38 cellular contexts compared by ENCODE assay signal in genomic region chr6:151882206-151882605, GRCh38.
"Had no signal": no experiment of that assay in that cellular context is flagged by ENCODE, and none has a peak within 500 bp of the region (broad histone marks: within the 10 kb centered on the region; RNA-seq: fewer than 3 reads in every experiment).

No MANE protein-coding gene starts in this region.

- H3K27me3 Mint-ChIP-seq: activated CD4-positive, alpha-beta memory T cell treated with anti-CD3 and anti-CD28 coated beads, Interleukin-2, amount 10 ng/mL, durations not matched to agents 7 days and 5 days; activated CD4-positive, alpha-beta T cell treated with anti-CD3 and anti-CD28 coated beads for 36 hours; activated CD4-positive, alpha-beta T cell treated with anti-CD3 and anti-CD28 coated beads, Interleukin-2, amount 10 ng/mL, durations not matched to agents 7 days and 5 days; activated CD8-positive, alpha-beta memory T cell treated with anti-CD3 and anti-CD28 coated beads, Interleukin-2, amount 10 ng/mL, durations not matched to agents 7 days and 5 days; activated naive CD8-positive, alpha-beta T cell treated with anti-CD3 and anti-CD28 coated beads for 36 hours had no signal

- DNase-seq: activated CD4-positive, alpha-beta memory T cell treated with anti-CD3 and anti-CD28 coated beads, Interleukin-2, amount 10 ng/mL, durations not matched to agents 7 days and 5 days; activated CD4-positive, alpha-beta T cell treated with anti-CD3 and anti-CD28 coated beads for 1 hour; activated CD4-positive, alpha-beta T cell treated with anti-CD3 and anti-CD28 coated beads for 36 hours; activated CD4-positive, alpha-beta T cell treated with anti-CD3 and anti-CD28 coated beads for 48 hours; activated CD4-positive, alpha-beta T cell treated with anti-CD3 and anti-CD28 coated beads, Interleukin-2, amount 10 ng/mL, durations not matched to agents 7 days and 5 days; activated CD4-positive, alpha-beta T cell treated with anti-CD3 and anti-CD28 coated beads, Interleukin-2, amount 50 U/mL, for 48 hours; activated CD4-positive, CD25-positive, alpha-beta regulatory T cell; activated CD8-positive, alpha-beta memory T cell treated with anti-CD3 and anti-CD28 coated beads for 24 hours; activated CD8-positive, alpha-beta memory T cell treated with anti-CD3 and anti-CD28 coated beads, Interleukin-2, amount 10 ng/mL, durations not matched to agents 7 days and 5 days; activated CD8-positive, alpha-beta T cell treated with anti-CD3 and anti-CD28 coated beads, Interleukin-2, amount 10 ng/mL, durations not matched to agents 7 days and 5 days; activated effector memory CD4-positive, alpha-beta T cell treated with anti-CD3 and anti-CD28 coated beads, Interleukin-2, amount 50 U/mL, for 16 hours; activated gamma-delta T cell treated with Interleukin-2 at 50 U/mL for 16 hours; activated naive CD4-positive, alpha-beta T cell; activated naive CD4-positive, alpha-beta T cell treated with anti-CD3 and anti-CD28 coated beads for 36 hours; activated naive CD4-positive, alpha-beta T cell treated with anti-CD3 and anti-CD28 coated beads, Interleukin-2, amount 50 U/mL, for 16 hours; activated naive CD8-positive, alpha-beta T cell treated with anti-CD3 and anti-CD28 coated beads for 36 hours; activated T-cell treated with anti-CD3 and anti-CD28 coated beads for 4 hours; activated T-cell treated with anti-CD3 and anti-CD28 coated beads, Interleukin-2, amount 50 U/mL, for 1 hour; activated T-cell treated with anti-CD3 and anti-CD28 coated beads, Interleukin-2, amount 50 U/mL, for 4 hours; activated T-cell treated with anti-CD3 and anti-CD28 coated beads, Interleukin-2, amount 50 U/mL, for 72 hours; adrenal gland; amniotic stem cell; aorta; body of pancreas; brain microvascular endothelial cell; central memory CD4-positive, alpha-beta T cell; T-helper 1 cell; T-helper 2 cell; T-helper 9 cell; WERI-Rb-1 had no signal

- H3K4me3 Mint-ChIP-seq: activated CD4-positive, alpha-beta memory T cell treated with anti-CD3 and anti-CD28 coated beads, Interleukin-2, amount 10 ng/mL, durations not matched to agents 7 days and 5 days; activated CD4-positive, alpha-beta T cell treated with anti-CD3 and anti-CD28 coated beads for 36 hours; activated CD4-positive, alpha-beta T cell treated with anti-CD3 and anti-CD28 coated beads, Interleukin-2, amount 10 ng/mL, durations not matched to agents 7 days and 5 days; activated CD8-positive, alpha-beta memory T cell treated with anti-CD3 and anti-CD28 coated beads, Interleukin-2, amount 10 ng/mL, durations not matched to agents 7 days and 5 days; activated CD8-positive, alpha-beta T cell treated with anti-CD3 and anti-CD28 coated beads, Interleukin-2, amount 10 ng/mL, durations not matched to agents 7 days and 5 days; activated naive CD4-positive, alpha-beta T cell treated with anti-CD3 and anti-CD28 coated beads for 36 hours; activated naive CD8-positive, alpha-beta T cell treated with anti-CD3 and anti-CD28 coated beads for 36 hours; activated T-cell treated with anti-CD3 and anti-CD28 coated beads, Interleukin-2, amount 50 U/mL, for 4 hours; activated T-cell treated with anti-CD3 and anti-CD28 coated beads, Interleukin-2, amount 50 U/mL, for 72 hours; activated T-helper 1 cell treated with anti-CD3 and anti-CD28 coated beads, Interleukin-12 subunit alpha, Interleukin-12 subunit beta, Interleukin-2, Interleukin-4 antibody, amounts not matched to agents 30 ng/mL and 10 ng/mL and 1 ng/mL, durations not matched to agents 14 hours and 24 hours and 36 hours; activated T-helper 17 cell treated with anti-CD3 and anti-CD28 coated beads, Interleukin-2, amount 50 U/mL, for 72 hours; T-helper 1 cell treated with Interleukin-12 subunit alpha and Interleukin-12 subunit beta and Interleukin-4 antibody, amounts not matched to agents 30 μg/mL and 1 μg/mL, for 36 hours; T-helper 2 cell treated with Interferon-gamma antibody and Interleukin-4, amounts not matched to agents 5 μg/mL and 100 μg/mL, for 36 hours; WTC11 had no signal

- ATAC-seq: activated CD4-positive, alpha-beta T cell treated with anti-CD3 and anti-CD28 coated beads for 36 hours; activated CD4-positive, CD25-positive, alpha-beta regulatory T cell treated with anti-CD3 and anti-CD28 coated beads, Interleukin-2, amount 50 U/mL, for 24 hours; activated CD8-positive, alpha-beta memory T cell treated with anti-CD3 and anti-CD28 coated beads, Interleukin-2, amount 10 ng/mL, durations not matched to agents 7 days and 5 days; activated CD8-positive, alpha-beta T cell treated with anti-CD3 and anti-CD28 coated beads, Interleukin-2, amount 10 ng/mL, durations not matched to agents 7 days and 5 days; activated naive CD4-positive, alpha-beta T cell treated with anti-CD3 and anti-CD28 coated beads, Interleukin-2, amount 50 U/mL, for 72 hours; activated T-cell treated with anti-CD3 and anti-CD28 coated beads, Interleukin-2, amount 50 U/mL, for 4 hours; activated T-cell treated with anti-CD3 and anti-CD28 coated beads, Interleukin-2, amount 50 U/mL, for 72 hours; activated T-helper 17 cell treated with anti-CD3 and anti-CD28 coated beads, Interleukin-2, amount 50 U/mL, for 72 hours; body of pancreas; WTC11 had no signal

- H3K9me3 Mint-ChIP-seq: activated CD4-positive, alpha-beta memory T cell treated with anti-CD3 and anti-CD28 coated beads, Interleukin-2, amount 10 ng/mL, durations not matched to agents 7 days and 5 days; activated CD4-positive, alpha-beta T cell treated with anti-CD3 and anti-CD28 coated beads, Interleukin-2, amount 10 ng/mL, durations not matched to agents 7 days and 5 days; activated naive CD4-positive, alpha-beta T cell treated with anti-CD3 and anti-CD28 coated beads for 36 hours; activated naive CD4-positive, alpha-beta T cell treated with anti-CD3 and anti-CD28 coated beads, Interleukin-2, amount 50 U/mL, for 72 hours; activated naive CD8-positive, alpha-beta T cell treated with anti-CD3 and anti-CD28 coated beads for 36 hours; activated T-cell treated with anti-CD3 and anti-CD28 coated beads, Interleukin-2, amount 50 U/mL, for 4 hours; activated T-cell treated with anti-CD3 and anti-CD28 coated beads, Interleukin-2, amount 50 U/mL, for 72 hours; activated T-helper 1 cell treated with anti-CD3 and anti-CD28 coated beads, Interleukin-12 subunit alpha, Interleukin-12 subunit beta, Interleukin-2, Interleukin-4 antibody, amounts not matched to agents 30 ng/mL and 10 ng/mL and 1 ng/mL, durations not matched to agents 14 hours and 24 hours and 36 hours; activated T-helper 17 cell treated with anti-CD3 and anti-CD28 coated beads, Interleukin-2, amount 50 U/mL, for 72 hours; T-helper 1 cell treated with Interleukin-12 subunit alpha and Interleukin-12 subunit beta and Interleukin-4 antibody, amounts not matched to agents 30 μg/mL and 1 μg/mL, for 36 hours; T-helper 2 cell treated with Interferon-gamma antibody and Interleukin-4, amounts not matched to agents 5 μg/mL and 100 μg/mL, for 36 hours; WTC11 had no signal

- H3K27ac Mint-ChIP-seq: activated CD4-positive, alpha-beta memory T cell treated with anti-CD3 and anti-CD28 coated beads, Interleukin-2, amount 10 ng/mL, durations not matched to agents 7 days and 5 days; activated CD4-positive, alpha-beta T cell treated with anti-CD3 and anti-CD28 coated beads for 36 hours; activated CD4-positive, alpha-beta T cell treated with anti-CD3 and anti-CD28 coated beads, Interleukin-2, amount 10 ng/mL, durations not matched to agents 7 days and 5 days; activated CD8-positive, alpha-beta memory T cell treated with anti-CD3 and anti-CD28 coated beads, Interleukin-2, amount 10 ng/mL, durations not matched to agents 7 days and 5 days; activated CD8-positive, alpha-beta T cell treated with anti-CD3 and anti-CD28 coated beads, Interleukin-2, amount 10 ng/mL, durations not matched to agents 7 days and 5 days; activated naive CD4-positive, alpha-beta T cell treated with anti-CD3 and anti-CD28 coated beads for 36 hours; activated naive CD4-positive, alpha-beta T cell treated with anti-CD3 and anti-CD28 coated beads, Interleukin-2, amount 50 U/mL, for 72 hours; activated naive CD8-positive, alpha-beta T cell treated with anti-CD3 and anti-CD28 coated beads for 36 hours; activated T-cell treated with anti-CD3 and anti-CD28 coated beads, Interleukin-2, amount 50 U/mL, for 72 hours; activated T-helper 1 cell treated with anti-CD3 and anti-CD28 coated beads, Interleukin-12 subunit alpha, Interleukin-12 subunit beta, Interleukin-2, Interleukin-4 antibody, amounts not matched to agents 30 ng/mL and 10 ng/mL and 1 ng/mL, durations not matched to agents 14 hours and 24 hours and 36 hours; activated T-helper 17 cell treated with anti-CD3 and anti-CD28 coated beads, Interleukin-2, amount 50 U/mL, for 72 hours; T-helper 1 cell treated with Interleukin-12 subunit alpha and Interleukin-12 subunit beta and Interleukin-4 antibody, amounts not matched to agents 30 μg/mL and 1 μg/mL, for 36 hours; T-helper 2 cell treated with Interferon-gamma antibody and Interleukin-4, amounts not matched to agents 5 μg/mL and 100 μg/mL, for 36 hours; WTC11 had no signal

- H3K4me1 Mint-ChIP-seq: activated CD4-positive, alpha-beta memory T cell treated with anti-CD3 and anti-CD28 coated beads, Interleukin-2, amount 10 ng/mL, durations not matched to agents 7 days and 5 days; activated CD4-positive, alpha-beta T cell treated with anti-CD3 and anti-CD28 coated beads for 36 hours; activated CD4-positive, alpha-beta T cell treated with anti-CD3 and anti-CD28 coated beads, Interleukin-2, amount 10 ng/mL, durations not matched to agents 7 days and 5 days; activated CD8-positive, alpha-beta memory T cell treated with anti-CD3 and anti-CD28 coated beads, Interleukin-2, amount 10 ng/mL, durations not matched to agents 7 days and 5 days; activated naive CD8-positive, alpha-beta T cell treated with anti-CD3 and anti-CD28 coated beads for 36 hours; activated T-helper 17 cell treated with anti-CD3 and anti-CD28 coated beads, Interleukin-2, amount 50 U/mL, for 72 hours; WTC11 had no signal

- H3K36me3 Mint-ChIP-seq: activated CD8-positive, alpha-beta memory T cell treated with anti-CD3 and anti-CD28 coated beads, Interleukin-2, amount 10 ng/mL, durations not matched to agents 7 days and 5 days; activated naive CD4-positive, alpha-beta T cell treated with anti-CD3 and anti-CD28 coated beads, Interleukin-2, amount 50 U/mL, for 72 hours; activated naive CD8-positive, alpha-beta T cell treated with anti-CD3 and anti-CD28 coated beads for 36 hours; WTC11 had no signal

- H3K4me3 ChIP-seq: adrenal gland, body of pancreas, breast epithelium had no signal
